Comparison of ENCODE assay signal across 20 cellular contexts in the genomic region with DNA sequence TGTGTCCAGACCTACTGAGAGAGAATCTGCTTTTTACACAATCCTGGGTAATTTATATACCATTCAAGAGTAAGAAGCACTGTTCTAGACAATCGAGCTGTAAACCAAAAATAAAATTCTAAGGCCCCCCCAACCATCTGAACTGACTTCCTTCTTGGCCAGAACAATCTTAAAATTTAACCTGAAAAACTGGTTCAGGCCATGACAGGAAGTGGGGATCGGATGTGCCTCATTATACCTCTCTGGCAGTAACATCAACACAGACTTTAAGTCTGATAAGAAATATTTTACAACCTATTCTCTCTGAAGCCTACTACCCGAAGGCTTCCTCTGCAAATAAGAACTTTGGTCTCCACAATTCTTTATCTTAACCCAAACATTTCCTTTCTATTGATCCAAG.
DNase-seq lines count a peak whose midpoint lies in the region; ATAC-seq, FAIRE-seq and TF ChIP-seq lines count a peak whose summit lies in the region.
"Had no signal": no experiment of that assay in that cellular context is flagged by ENCODE, and none has a peak within 500 bp of the region (broad histone marks: within the 10 kb centered on the region; RNA-seq: fewer than 3 reads in every experiment).

No MANE protein-coding gene starts in this region.

- H3K9me3 ChIP-seq in Caco-2: no peaks in the 10 kb centered on the region
- H3K9me3 ChIP-seq in naive thymus-derived CD4-positive, alpha-beta T cell (ENCODE audit: control insufficient read depth in 2 of 3, low read length in 3 of 3): no peaks in the 10 kb centered on the region
- H3K9me3 ChIP-seq: left lung, neutrophil, spleen had no signal

- peak overlapping the region; percentile 50 for H3K4me3 Mint-ChIP-seq in Caco-2 (ENCODE audit: unreplicated experiment)
- peak overlapping the region in 1 of 10 donors; percentile 13 for H3K4me3 Mint-ChIP-seq in naive thymus-derived CD4-positive, alpha-beta T cell
- no peak overlapping the region for H3K4me3 Mint-ChIP-seq in effector memory CD8-positive, alpha-beta T cell
- H3K4me3 Mint-ChIP-seq: dendritic cell treated with granulocyte-macrophage colony-stimulating factor and Interleukin-4, amounts not matched to agents 40 ng/mL and 50 ng/mL, for 4 days; T-helper 17 cell had no signal

- DNase-seq in Caco-2 (peak; percentile 70), Kasumi-1 (lab: John Stamatoyannopoulos, UW) (peak; percentile 44 to 61), bronchial epithelial cell (ENCODE audit: low read depth) (peak; percentile 45), hepatic stellate cell (ENCODE audit: low spot score) (no peak)
- DNase-seq in naive thymus-derived CD4-positive, alpha-beta T cell: peak in 2 of 9 donors; percentile 11 to 28
- no peak for DNase-seq in effector memory CD8-positive, alpha-beta T cell
- no peak for DNase-seq in stimulated activated naive CD4-positive, alpha-beta T cell treated with Interleukin-2 at 50 U/mL for 16 hours (lab: John Stamatoyannopoulos, UW)
- DNase-seq: activated CD4-positive, CD25-positive, alpha-beta regulatory T cell; COR-L47; left lung; NCI-H524 treated with DMSO at 0.1 percent for 48 hours; SHP77 treated with DMSO at 0.1 percent for 48 hours; spleen; stimulated activated CD8-positive, alpha-beta memory T cell treated with anti-CD3 and anti-CD28 coated beads, Interleukin-4, amount 100 ng/mL, for 48 hours; substantia nigra; T-helper 17 cell had no signal

- no peak for FAIRE-seq in bronchial epithelial cell (lab: Jason Lieb, UNC)
- FAIRE-seq: GM18507 had no signal

- intact Hi-C loops in Caco-2 (cut with micrococcal nuclease; ENCODE audit: unreplicated experiment): loop anchor here (1.0 kb wide), 6 partner anchors 18 to 72 kb away; no protein-coding TSS in a partner anchor
- intact Hi-C loops in naive thymus-derived CD4-positive, alpha-beta T cell (cut with micrococcal nuclease): no loop called here

- H3K9me3 Mint-ChIP-seq in Caco-2 (ENCODE audit: unreplicated experiment): no peaks in the 10 kb centered on the region
- H3K9me3 Mint-ChIP-seq in naive thymus-derived CD4-positive, alpha-beta T cell: peaks cover 0 to 2% (median 0%) of the 10 kb centered on the region in 11 donors
- H3K9me3 Mint-ChIP-seq in effector memory CD8-positive, alpha-beta T cell: no peaks in the 10 kb centered on the region
- H3K9me3 Mint-ChIP-seq: dendritic cell treated with granulocyte-macrophage colony-stimulating factor and Interleukin-4, amounts not matched to agents 40 ng/mL and 50 ng/mL, for 4 days had no signal

- H3K27me3 Mint-ChIP-seq in Caco-2 (ENCODE audit: insufficient read depth, unreplicated experiment): no peaks in the 10 kb centered on the region
- no peaks in the 10 kb centered on the region for H3K27me3 Mint-ChIP-seq in naive thymus-derived CD4-positive, alpha-beta T cell
- H3K27me3 Mint-ChIP-seq in effector memory CD8-positive, alpha-beta T cell: no peaks in the 10 kb centered on the region
- H3K27me3 Mint-ChIP-seq: dendritic cell treated with granulocyte-macrophage colony-stimulating factor and Interleukin-4, amounts not matched to agents 40 ng/mL and 50 ng/mL, for 4 days; T-helper 17 cell had no signal

- H3K4me1 ChIP-seq in Caco-2: peaks cover 33% of the 10 kb centered on the region
- peaks cover 0 to 3% of the 10 kb centered on the region in 2 donors for H3K4me1 ChIP-seq in naive thymus-derived CD4-positive, alpha-beta T cell (ENCODE audit: control insufficient read depth in 2 of 2, insufficient read depth in 2 of 2, low read length in 2 of 2)
- H3K4me1 ChIP-seq: left lung had no signal

- no peak overlapping the region for H3K27ac ChIP-seq in naive thymus-derived CD4-positive, alpha-beta T cell (ENCODE audit: low read depth, low read length)
- H3K27ac ChIP-seq: left lung, neutrophil, spleen had no signal

- peak overlapping the region; percentile 43 for H3K27ac Mint-ChIP-seq in Caco-2 (ENCODE audit: unreplicated experiment)
- peak overlapping the region in 5 of 9 donors; percentile 4 to 80 (median 54) for H3K27ac Mint-ChIP-seq in naive thymus-derived CD4-positive, alpha-beta T cell
- no peak overlapping the region for H3K27ac Mint-ChIP-seq in effector memory CD8-positive, alpha-beta T cell
- H3K27ac Mint-ChIP-seq: dendritic cell treated with granulocyte-macrophage colony-stimulating factor and Interleukin-4, amounts not matched to agents 40 ng/mL and 50 ng/mL, for 4 days; T-helper 17 cell had no signal

- CTCF ChIA-PET in Caco-2 (lab: Charles Lee): no interaction called here
- CTCF ChIA-PET in naive thymus-derived CD4-positive, alpha-beta T cell (lab: Charles Lee): no interaction called here

- no peaks in the 10 kb centered on the region for H3K27me3 ChIP-seq in Caco-2 (replicated peaks; ENCODE audit: control insufficient read depth, insufficient read depth, low read length)
- H3K27me3 ChIP-seq in bronchial epithelial cell (ENCODE audit: control insufficient read depth, insufficient read depth, low read length): no peaks in the 10 kb centered on the region
- H3K27me3 ChIP-seq in naive thymus-derived CD4-positive, alpha-beta T cell (ENCODE audit: control insufficient read depth in 2 of 2, insufficient read depth in 2 of 2, low read length in 2 of 2): no peaks in the 10 kb centered on the region
- H3K27me3 ChIP-seq: left lung, neutrophil, spleen had no signal

- ATAC-seq in naive thymus-derived CD4-positive, alpha-beta T cell: no peak
- ATAC-seq in effector memory CD8-positive, alpha-beta T cell (replicated peaks): no peak
- ATAC-seq in HG02938 (IDR thresholded peaks at IDR 0.05; ENCODE audit: unreplicated experiment): no peak
- ATAC-seq: left lung, T-helper 17 cell had no signal

- POLR2A ChIA-PET in Caco-2 (lab: Charles Lee): interaction anchor here (0.5 to 0.6 kb wide), 2 partner anchors 57 to 179 kb away, joined by 3 read pairs; no protein-coding TSS in a partner anchor
- POLR2A ChIA-PET in naive thymus-derived CD4-positive, alpha-beta T cell (lab: Charles Lee): no interaction called here

- peaks cover 14% of the 10 kb centered on the region for H3K4me1 Mint-ChIP-seq in Caco-2 (ENCODE audit: low read depth, unreplicated experiment)
- H3K4me1 Mint-ChIP-seq in naive thymus-derived CD4-positive, alpha-beta T cell: peaks cover 0 to 16% (median 12%) of the 10 kb centered on the region in 7 donors
- peaks cover 0 to 2% of the 10 kb centered on the region in 2 donors for H3K4me1 Mint-ChIP-seq in effector memory CD8-positive, alpha-beta T cell (ENCODE audit: low read depth in 2 of 2)

- TF ChIP-seq CTCF in Caco-2 (IDR thresholded peaks at IDR 0.05; ENCODE audit: insufficient read depth in 1 of 2, low read depth in 1 of 2, low read length in 1 of 2, severe bottlenecking in 1 of 2, unreplicated experiment in 1 of 2) (no peak), bronchial epithelial cell (IDR thresholded peaks at IDR 0.05; ENCODE audit: insufficient read depth, low read length, severe bottlenecking) (no peak)

- no TSS peak for BruUV-seq in Caco-2 (replicated peaks; lab: Mats Ljungman, UMichigan)

- H3K4me3 ChIP-seq in Caco-2 (ENCODE audit: low read depth, low read length) (no peak overlapping the region), bronchial epithelial cell (ENCODE audit: low read depth, low read length) (no peak overlapping the region)
- H3K4me3 ChIP-seq in naive thymus-derived CD4-positive, alpha-beta T cell (ENCODE audit: low read length): no peak overlapping the region
- H3K4me3 ChIP-seq: left lung, spleen had no signal

- H3K36me3 Mint-ChIP-seq in Caco-2 (ENCODE audit: insufficient read depth, unreplicated experiment): no peaks in the 10 kb centered on the region
- H3K36me3 Mint-ChIP-seq in naive thymus-derived CD4-positive, alpha-beta T cell: no peaks in the 10 kb centered on the region
- no peaks in the 10 kb centered on the region for H3K36me3 Mint-ChIP-seq in effector memory CD8-positive, alpha-beta T cell (ENCODE audit: insufficient read depth)

- no peaks in the 10 kb centered on the region for H3K36me3 ChIP-seq in Caco-2 (ENCODE audit: control insufficient read depth, insufficient read depth, low read length)
- no peaks in the 10 kb centered on the region for H3K36me3 ChIP-seq in bronchial epithelial cell (ENCODE audit: control insufficient read depth, insufficient read depth, low read length)
- H3K36me3 ChIP-seq in naive thymus-derived CD4-positive, alpha-beta T cell (ENCODE audit: control insufficient read depth in 2 of 3, insufficient read depth in 3 of 3, low read length in 3 of 3): no peaks in the 10 kb centered on the region
- H3K36me3 ChIP-seq: left lung, neutrophil, spleen had no signal

Comparison
In these comparisons a context has a peak if more than half of its experiments do, and no peak if none do; other contexts are left out.
1. DNase-seq: peak in Caco-2 (2 of 2), Kasumi-1 (2 of 2) and bronchial epithelial cell (single experiment); none in hepatic stellate cell (single experiment), effector memory CD8-positive, alpha-beta T cell (0 of 3) and stimulated activated naive CD4-positive, alpha-beta T cell treated with Interleukin-2 at 50 U/mL for 16 hours (single experiment).
2. H3K27ac Mint-ChIP-seq: peak in Caco-2 (single experiment) and naive thymus-derived CD4-positive, alpha-beta T cell (5 of 9); none in effector memory CD8-positive, alpha-beta T cell (0 of 2).